ENCODE assay signal across 9 cellular contexts in the genomic region with DNA sequence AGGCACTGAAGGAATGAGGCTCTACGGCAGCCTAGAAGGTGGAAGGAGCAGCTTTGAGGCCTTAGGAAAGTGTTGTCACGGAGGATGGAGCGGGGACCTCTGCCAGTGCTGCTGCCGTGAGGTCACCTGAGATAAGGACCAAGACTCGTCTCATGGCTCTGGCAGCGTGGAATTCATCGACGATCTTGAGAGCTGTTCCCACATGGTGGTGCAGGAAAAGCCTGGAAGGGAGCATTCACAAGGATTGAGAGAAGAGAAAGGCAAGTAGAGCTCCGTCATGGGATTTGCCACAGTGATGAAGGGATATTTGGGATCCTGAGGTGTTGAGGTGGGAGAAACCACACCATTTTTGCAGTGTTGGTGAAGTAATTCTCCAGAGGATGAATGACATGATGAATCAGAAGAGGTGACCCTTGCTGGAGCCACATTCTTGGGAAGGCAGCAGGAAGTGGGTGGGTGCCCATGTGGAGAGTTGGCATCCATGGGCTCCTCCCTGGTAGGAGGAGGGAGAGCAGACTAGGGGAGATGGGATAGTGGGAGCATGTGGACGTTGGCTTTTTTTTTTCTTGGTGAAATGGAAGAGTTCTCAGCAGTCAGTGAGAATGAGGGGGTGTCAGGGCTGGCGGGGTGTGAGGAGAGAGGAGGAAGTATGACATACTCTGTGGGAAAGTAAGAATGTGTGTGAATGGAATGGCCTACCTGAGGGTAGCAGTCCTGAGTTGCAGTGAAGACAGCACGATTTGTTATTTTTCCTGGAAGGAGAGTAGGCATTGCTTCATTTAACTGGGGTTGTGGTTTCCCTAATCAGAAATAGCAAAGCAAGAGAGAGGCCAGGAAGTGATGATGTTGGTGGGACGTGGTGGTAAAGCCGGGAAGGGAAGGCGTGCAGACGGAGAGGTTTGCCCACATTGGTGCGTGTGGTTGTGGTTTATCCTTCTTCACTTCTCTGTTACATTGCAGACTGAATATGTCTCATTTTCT. TPM values are rescaled to one million over a fixed set of nuclear protein-coding genes. Genes with fewer than 3 reads are reported as not detected.
DNase-seq lines count a peak whose midpoint lies in the region; ATAC-seq and TF ChIP-seq lines count a peak whose summit lies in the region.
"Had no signal": no experiment of that assay in that cellular context is flagged by ENCODE, and none has a peak within 500 bp of the region (broad histone marks: within the 10 kb centered on the region; RNA-seq: fewer than 3 reads in every experiment).

No MANE protein-coding gene starts in this region.

- DNase-seq in activated gamma-delta T cell treated with Interleukin-2 at 50 U/mL for 16 hours (peak; percentile 32), activated gamma-delta T cell (lab: John Stamatoyannopoulos, UW) (no peak), fibroblast of villous mesenchyme (ENCODE audit: low read depth) (peak; percentile 80), stromal cell of bone marrow (ENCODE audit: low read depth) (peak; percentile 64), A673 (ENCODE audit: low spot score) (no peak)
- DNase-seq in activated CD4-positive, alpha-beta T cell treated with anti-CD3 and anti-CD28 coated beads, Interleukin-2, amount 50 U/mL, for 4 hours: peak; percentile 34 to 35
- DNase-seq: left cardiac atrium had no signal

- TF ChIP-seq CTCF in fibroblast of villous mesenchyme (IDR thresholded peaks at IDR 0.05; ENCODE audit: insufficient read depth, low read depth, low read length) (no peak), A673 (conservative IDR thresholded peaks at IDR 0.05; ENCODE audit: low read depth, low read length) (no peak)

- H3K27ac ChIP-seq in A673 (ENCODE audit: low read depth, low read length, poor library complexity, severe bottlenecking): no peak overlapping the region

- intact Hi-C loops in A673 (cut with micrococcal nuclease; ENCODE audit: unreplicated experiment): no loop called here

- H3K4me1 ChIP-seq in A673 (ENCODE audit: insufficient read depth, low read length, poor library complexity, severe bottlenecking): peaks cover 34% of the 10 kb centered on the region

- H3K4me3 ChIP-seq in fibroblast of villous mesenchyme (ENCODE audit: low read depth, low read length) (no peak overlapping the region), A673 (ENCODE audit: low read depth, low read length, poor library complexity, severe bottlenecking) (no peak overlapping the region)

- no TSS peak for BruUV-seq in A673 (replicated peaks; lab: Mats Ljungman, UMichigan)

- no peaks in the 10 kb centered on the region for H3K27me3 ChIP-seq in A673 (replicated peaks; ENCODE audit: insufficient read depth, low read depth, low read length, poor library complexity)

- CTCF ChIA-PET in A673 (lab: Charles Lee): no interaction called here

- H3K9me3 ChIP-seq in A673 (ENCODE audit: low read depth, low read length, poor library complexity, severe bottlenecking): no peaks in the 10 kb centered on the region

- peaks cover 6% of the 10 kb centered on the region for H3K36me3 ChIP-seq in A673 (ENCODE audit: insufficient read depth, low read length, poor library complexity, severe bottlenecking)

- no peak for ATAC-seq in HG03280 (IDR thresholded peaks at IDR 0.05; ENCODE audit: unreplicated experiment)
- ATAC-seq in GM19452 (IDR thresholded peaks at IDR 0.05; ENCODE audit: unreplicated experiment): no peak

- POLR2A ChIA-PET in A673 (lab: Charles Lee; ENCODE audit: low non-redundant PET): no interaction called here

RNA-seq across cellular contexts. Expression of a gene that starts 11.1 kb away (rescaled TPM):
- total RNA-seq in fibroblast of villous mesenchyme: 131 and 218 TPM in 2 replicates
- total RNA-seq in A673 (2021): 153 and 158 TPM in 2 replicates

Comparison
In these comparisons a context has a peak if more than half of its experiments do, and no peak if none do; other contexts are left out.
1. DNase-seq: peak in activated gamma-delta T cell treated with Interleukin-2 at 50 U/mL for 16 hours (single experiment), activated CD4-positive, alpha-beta T cell treated with anti-CD3 and anti-CD28 coated beads, Interleukin-2, amount 50 U/mL, for 4 hours (2 of 2), fibroblast of villous mesenchyme (single experiment) and stromal cell of bone marrow (single experiment); none in activated gamma-delta T cell (single experiment) and A673 (single experiment).